ENCODE assay signal across 23 cellular contexts in genomic region chr21:31196724-31197123, GRCh38.
"Had no signal": no experiment of that assay in that cellular context is flagged by ENCODE, and none has a peak within 500 bp of the region (broad histone marks: within the 10 kb centered on the region; RNA-seq: fewer than 3 reads in every experiment).

No MANE protein-coding gene starts in this region.

- H3K4me2 ChIP-seq: smooth muscle cell had no signal

- H3K36me3 ChIP-seq: lower lobe of right lung, prostate gland, right atrium auricular region, transverse colon, upper lobe of right lung, vagina had no signal

- H3K27me3 Mint-ChIP-seq: naive thymus-derived CD8-positive, alpha-beta T cell; stimulated activated naive CD8-positive, alpha-beta T cell treated with anti-CD3 and anti-CD28 coated beads, Interleukin-15, amount 100 ng/mL, for 72 hours had no signal

- H3K27me3 ChIP-seq: esophagus squamous epithelium, right atrium auricular region, suprapubic skin, transverse colon, upper lobe of right lung, vagina had no signal

- H3K4me3 ChIP-seq: esophagus squamous epithelium, lower lobe of right lung, prostate gland, right atrium auricular region, smooth muscle cell, suprapubic skin, transverse colon, upper lobe of right lung, vagina had no signal

- H3K27ac Mint-ChIP-seq: nephron progenitor cell; stimulated activated naive CD8-positive, alpha-beta T cell treated with anti-CD3 and anti-CD28 coated beads, Interleukin-15, amount 100 ng/mL, for 72 hours had no signal

- ATAC-seq: left ventricle myocardium superior; lower lobe of right lung; naive thymus-derived CD8-positive, alpha-beta T cell; sciatic nerve; stimulated activated naive CD8-positive, alpha-beta T cell treated with anti-CD3 and anti-CD28 coated beads, Interleukin-15, amount 100 ng/mL, for 72 hours; upper lobe of right lung had no signal

- H3K27ac ChIP-seq: esophagus squamous epithelium, lower lobe of right lung, prostate gland, right atrium auricular region, suprapubic skin, transverse colon, upper lobe of right lung, vagina had no signal

- H3K9me3 Mint-ChIP-seq: naive thymus-derived CD8-positive, alpha-beta T cell; nephron progenitor cell; stimulated activated naive CD8-positive, alpha-beta T cell treated with anti-CD3 and anti-CD28 coated beads, Interleukin-15, amount 100 ng/mL, for 72 hours had no signal

- H3K4me3 Mint-ChIP-seq: nephron progenitor cell had no signal

- H3K9me3 ChIP-seq: esophagus squamous epithelium, lower lobe of right lung, prostate gland, right atrium auricular region, suprapubic skin, transverse colon, upper lobe of right lung, vagina had no signal

- H3K4me1 Mint-ChIP-seq: nephron progenitor cell had no signal

- H3K4me1 ChIP-seq: prostate gland, right atrium auricular region, vagina had no signal

- DNase-seq: dermis blood vessel endothelial cell; effector memory CD4-positive, alpha-beta T cell; erythroblast; esophagus squamous epithelium; left ventricle myocardium superior; lower lobe of right lung; naive thymus-derived CD8-positive, alpha-beta T cell; nephron progenitor cell; nucleus accumbens; stimulated activated CD4-positive, alpha-beta T cell treated with anti-CD3 and anti-CD28 coated beads, Interleukin-12 subunit alpha, Interleukin-12 subunit beta, amount 100 ng/mL, for 4 hours; stimulated activated CD4-positive, alpha-beta T cell treated with anti-CD3 and anti-CD28 coated beads, Interleukin-1b, Interleukin-23, amount 100 ng/mL, for 48 hours; stimulated activated CD4-positive, alpha-beta T cell treated with anti-CD3 and anti-CD28 coated beads, Interleukin-4, amount 100 ng/mL, for 1 hour; stimulated activated CD8-positive, alpha-beta memory T cell treated with anti-CD3 and anti-CD28 coated beads, Interleukin-4, amount 100 ng/mL, for 48 hours; stimulated activated naive CD4-positive, alpha-beta T cell; stimulated activated naive CD8-positive, alpha-beta T cell treated with anti-CD3 and anti-CD28 coated beads, Interleukin-15, amount 100 ng/mL, for 72 hours; transverse colon; upper lobe of right lung had no signal

- H3K36me3 Mint-ChIP-seq: naive thymus-derived CD8-positive, alpha-beta T cell had no signal
